25 cellular contexts compared by ENCODE assay signal in the genomic region with DNA sequence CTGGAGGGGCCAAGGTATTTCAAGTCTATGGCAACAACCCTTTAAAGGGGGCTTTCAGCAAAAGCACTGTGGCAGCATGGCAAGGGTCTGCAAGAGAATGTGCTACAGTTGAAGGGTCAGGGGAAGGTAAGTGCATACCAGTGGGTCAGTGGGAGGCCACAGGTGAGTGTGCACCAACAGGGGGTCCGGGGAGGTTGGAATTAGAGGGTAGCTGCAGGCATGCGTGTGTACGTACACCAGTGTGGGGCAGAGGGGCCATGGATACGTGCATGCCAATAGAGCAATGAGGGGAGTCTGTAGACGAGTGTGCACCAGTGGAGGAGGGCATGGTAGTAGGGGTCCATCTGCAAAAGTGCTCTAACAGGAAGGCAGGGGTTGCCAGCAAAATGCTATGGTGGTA.
DNase-seq lines count a peak whose midpoint lies in the region; ATAC-seq and TF ChIP-seq lines count a peak whose summit lies in the region.
"Had no signal": no experiment of that assay in that cellular context is flagged by ENCODE, and none has a peak within 500 bp of the region (broad histone marks: within the 10 kb centered on the region; RNA-seq: fewer than 3 reads in every experiment).

No MANE protein-coding gene starts in this region.

- H3K27ac Mint-ChIP-seq in natural killer cell treated with Interleukin-12 subunit alpha and Interleukin-12 subunit beta and Interleukin-15 and Interleukin-18, amount 100 ng/mL, for 72 hours: no peak overlapping the region
- H3K27ac Mint-ChIP-seq: CD8-positive, alpha-beta memory T cell had no signal

- WGBS in hepatocyte (ENCODE audit: low lambda C conversion rate, missing lambda C conversion rate): 94% methylated on average over 5 of the region's 5 CpGs

- H3K27me3 ChIP-seq in hepatocyte (no peaks in the 10 kb centered on the region), upper lobe of right lung (no peaks in the 10 kb centered on the region)
- H3K27me3 ChIP-seq: BLaER1 had no signal

- no peaks in the 10 kb centered on the region for H3K9me2 ChIP-seq in hepatocyte (replicated peaks; ENCODE audit: insufficient read depth)

- no peak overlapping the region for H3K4me3 Mint-ChIP-seq in natural killer cell treated with Interleukin-12 subunit alpha and Interleukin-12 subunit beta and Interleukin-15 and Interleukin-18, amount 100 ng/mL, for 72 hours
- H3K4me3 Mint-ChIP-seq: CD14-positive monocyte; CD4-positive, alpha-beta memory T cell; CD4-positive, CD25-positive, alpha-beta regulatory T cell; CD8-positive, alpha-beta memory T cell had no signal

- H4K20me1 ChIP-seq in hepatocyte (ENCODE audit: insufficient read depth, poor library complexity, severe bottlenecking): no peaks in the 10 kb centered on the region
- H4K20me1 ChIP-seq: BLaER1 had no signal

- no peak overlapping the region for H2AFZ ChIP-seq in hepatocyte

- no peaks in the 10 kb centered on the region for H3K79me2 ChIP-seq in hepatocyte

- no peaks in the 10 kb centered on the region for H3K4me1 Mint-ChIP-seq in natural killer cell treated with Interleukin-12 subunit alpha and Interleukin-12 subunit beta and Interleukin-15 and Interleukin-18, amount 100 ng/mL, for 72 hours (ENCODE audit: low read depth in 2 of 2)
- H3K4me1 Mint-ChIP-seq: CD14-positive monocyte; CD4-positive, alpha-beta memory T cell; CD4-positive, CD25-positive, alpha-beta regulatory T cell; CD8-positive, alpha-beta memory T cell had no signal

- no peak for ATAC-seq in Right ventricle myocardium superior (ENCODE audit: poor library complexity)
- peak; percentile 23 for ATAC-seq in upper lobe of right lung
- ATAC-seq in natural killer cell treated with Interleukin-12 subunit alpha and Interleukin-12 subunit beta and Interleukin-15 and Interleukin-18, amount 100 ng/mL, for 72 hours: no peak
- ATAC-seq: GM12878 had no signal

- TF ChIP-seq CTCF in hepatocyte (IDR thresholded peaks at IDR 0.05; ENCODE audit: poor library complexity): no peak
- no peak for TF ChIP-seq CTCF in upper lobe of right lung (IDR thresholded peaks at IDR 0.05)

- intact Hi-C loops in cardiac septum (cut with DNase I): no loop called here
- intact Hi-C loops in Right ventricle myocardium superior (cut with DNase I): no loop called here
- intact Hi-C loops in upper lobe of right lung (cut with DNase I): no loop called here

- H3K4me2 ChIP-seq in hepatocyte: peak overlapping the region; percentile 17
- H3K4me2 ChIP-seq: BLaER1 had no signal

- H3K9me3 ChIP-seq in hepatocyte (ENCODE audit: low read depth) (no peaks in the 10 kb centered on the region), upper lobe of right lung (no peaks in the 10 kb centered on the region)
- H3K9me3 ChIP-seq: BE2C had no signal

- peak overlapping the region; percentile 42 for H3K27ac ChIP-seq in hepatocyte
- no peak overlapping the region for H3K27ac ChIP-seq in upper lobe of right lung
- H3K27ac ChIP-seq: BLaER1 had no signal

- DNase-seq in cardiac septum (ENCODE audit: low spot score): peak; percentile 57
- no peak for DNase-seq in Right ventricle myocardium superior
- DNase-seq in hepatocyte (ENCODE audit: low spot score): no peak
- no peak for DNase-seq in upper lobe of right lung
- no peak for DNase-seq in natural killer cell treated with Interleukin-12 subunit alpha and Interleukin-12 subunit beta and Interleukin-15 and Interleukin-18, amount 100 ng/mL, for 72 hours (ENCODE audit: low spot score)
- DNase-seq in NCI-H2081 treated with DMSO at 0.1 percent for 48 hours (lab: John Stamatoyannopoulos, UW): no peak
- no peak for DNase-seq in SKM-1 (lab: John Stamatoyannopoulos, UW; ENCODE audit: unreplicated experiment)
- DNase-seq: 8988T; ACHN; BE2C; C1 segment of cervical spinal cord; CD4-positive, alpha-beta memory T cell; CD4-positive, CD25-positive, alpha-beta regulatory T cell; CD8-positive, alpha-beta memory T cell; COR-L47; DMS 273 treated with DMSO at 0.1 percent for 48 hours; DMS153; DMS53; DMS79; DND-41; EL; GDM1 had no signal

- H3K4me1 ChIP-seq in hepatocyte (ENCODE audit: insufficient read depth) (no peaks in the 10 kb centered on the region), upper lobe of right lung (no peaks in the 10 kb centered on the region)
- H3K4me1 ChIP-seq: BE2C, BLaER1 had no signal

- no peak overlapping the region for H3K4me3 ChIP-seq in hepatocyte
- H3K4me3 ChIP-seq in upper lobe of right lung: no peak overlapping the region
- H3K4me3 ChIP-seq: BLaER1, GM12878 had no signal

- peaks cover 25% of the 10 kb centered on the region for H3K9me3 Mint-ChIP-seq in natural killer cell treated with Interleukin-12 subunit alpha and Interleukin-12 subunit beta and Interleukin-15 and Interleukin-18, amount 100 ng/mL, for 72 hours

- peaks cover 10% of the 10 kb centered on the region for H3K36me3 Mint-ChIP-seq in natural killer cell treated with Interleukin-12 subunit alpha and Interleukin-12 subunit beta and Interleukin-15 and Interleukin-18, amount 100 ng/mL, for 72 hours
- H3K36me3 Mint-ChIP-seq: CD14-positive monocyte; CD4-positive, CD25-positive, alpha-beta regulatory T cell; CD8-positive, alpha-beta memory T cell had no signal

- H3K36me3 ChIP-seq in hepatocyte (replicated peaks; ENCODE audit: insufficient read depth, low read depth): no peaks in the 10 kb centered on the region
- H3K36me3 ChIP-seq in upper lobe of right lung: no peaks in the 10 kb centered on the region
- H3K36me3 ChIP-seq: BE2C, BLaER1 had no signal

- no peaks in the 10 kb centered on the region for H3K27me3 Mint-ChIP-seq in natural killer cell treated with Interleukin-12 subunit alpha and Interleukin-12 subunit beta and Interleukin-15 and Interleukin-18, amount 100 ng/mL, for 72 hours
- H3K27me3 Mint-ChIP-seq: CD4-positive, alpha-beta memory T cell; CD4-positive, CD25-positive, alpha-beta regulatory T cell; CD8-positive, alpha-beta memory T cell had no signal
